22 cellular contexts compared by ENCODE assay signal in genomic region chr1:206695751-206696150, GRCh38. TPM values are rescaled to one million over a fixed set of nuclear protein-coding genes. Genes with fewer than 3 reads are reported as not detected.
DNase-seq lines count a peak whose midpoint lies in the region; ATAC-seq and TF ChIP-seq lines count a peak whose summit lies in the region.
"Had no signal": no experiment of that assay in that cellular context is flagged by ENCODE, and none has a peak within 500 bp of the region (broad histone marks: within the 10 kb centered on the region; RNA-seq: fewer than 3 reads in every experiment).

No MANE protein-coding gene starts in this region.

- peaks cover 88% of the 10 kb centered on the region for H3K4me1 Mint-ChIP-seq in activated T-cell treated with anti-CD3 and anti-CD28 coated beads, Interleukin-2, amount 50 U/mL, for 24 hours (ENCODE audit: low read depth)

- 0 out of 22 replicates have a peak overlapping the region, but pooled peaks of 1 of the 11 experiments have one; percentile 66 for H3K9ac ChIP-seq in BLaER1 treated with 17β-estradiol and CSF1 and Interleukin-3, amounts not matched to agents 10 nM and 100 nM

- no peaks in the 10 kb centered on the region for H3K27me3 ChIP-seq in BLaER1 treated with 17β-estradiol and CSF1 and Interleukin-3, amounts not matched to agents 10 nM and 100 nM
- H3K27me3 ChIP-seq in right cardiac atrium (ENCODE audit: control insufficient read depth, insufficient read depth) (no peaks in the 10 kb centered on the region), neutrophil (no peaks in the 10 kb centered on the region)

- peak overlapping the region; percentile 81 to 98 (median 97) for H3K4me2 ChIP-seq in BLaER1 treated with 17β-estradiol and CSF1 and Interleukin-3, amounts not matched to agents 10 nM and 100 nM

- no peak overlapping the region; a peak in 1 of 20 replicates for H3K4me3 ChIP-seq in BLaER1 treated with 17β-estradiol and CSF1 and Interleukin-3, amounts not matched to agents 10 nM and 100 nM
- H3K4me3 ChIP-seq in right cardiac atrium (ENCODE audit: low read length) (no peak overlapping the region), neutrophil (ENCODE audit: low read depth in 1 of 2, low read length in 1 of 2) (no peak overlapping the region)

- ATAC-seq in right cardiac atrium, result no peak

- H3K9me3 ChIP-seq in BLaER1 treated with 17β-estradiol and CSF1 and Interleukin-3, amounts not matched to agents 10 nM and 100 nM (replicated peaks in 1 of 11), result peaks cover 0 to 9% (median 0%) of the 10 kb centered on the region in 11 experiments; a peak in 3 of 22 replicates
- H3K9me3 ChIP-seq in right cardiac atrium (ENCODE audit: control insufficient read depth, low read length) (no peaks in the 10 kb centered on the region), neutrophil (no peaks in the 10 kb centered on the region)

- in situ Hi-C loops in G401 (cut with HindIII; ENCODE audit: low sequenced_read_pairs), result no loop called here

- H3K27me3 Mint-ChIP-seq in activated T-cell treated with anti-CD3 and anti-CD28 coated beads, Interleukin-2, amount 50 U/mL, for 24 hours, result no peaks in the 10 kb centered on the region
- H3K27me3 Mint-ChIP-seq: CD4-positive, alpha-beta memory T cell; IgD-negative memory B cell had no signal

- H3K9me3 Mint-ChIP-seq in activated T-cell treated with anti-CD3 and anti-CD28 coated beads, Interleukin-2, amount 50 U/mL, for 24 hours, result no peaks in the 10 kb centered on the region
- H3K9me3 Mint-ChIP-seq: CD4-positive, alpha-beta memory T cell; IgD-negative memory B cell had no signal

- 71% methylated on average over 9 of the region's 9 CpGs for WGBS in right cardiac atrium

- H3K36me3 Mint-ChIP-seq in activated T-cell treated with anti-CD3 and anti-CD28 coated beads, Interleukin-2, amount 50 U/mL, for 24 hours (ENCODE audit: low read depth), result peaks cover 48% of the 10 kb centered on the region

- H3K36me3 ChIP-seq in BLaER1 treated with 17β-estradiol and CSF1 and Interleukin-3, amounts not matched to agents 10 nM and 100 nM, result peaks cover 10 to 78% (median 66%) of the 10 kb centered on the region in 11 experiments; a peak in 21 of 22 replicates
- H3K36me3 ChIP-seq in neutrophil, result peaks cover 17% of the 10 kb centered on the region

- intact Hi-C loops in right cardiac atrium (cut with DNase I), result no loop called here

- H3K27ac ChIP-seq in BLaER1 treated with 17β-estradiol and CSF1 and Interleukin-3, amounts not matched to agents 10 nM and 100 nM, result peak overlapping the region in 2 of 11 experiments; percentile 16 to 88; a peak in 1 of 22 replicates
- H3K27ac ChIP-seq in right cardiac atrium (ENCODE audit: low read length), result peak overlapping the region; percentile 71
- peak overlapping the region; percentile 81 for H3K27ac ChIP-seq in neutrophil

- no peak for DNase-seq in activated T-cell treated with anti-CD3 and anti-CD28 coated beads, Interleukin-2, amount 50 U/mL, for 24 hours
- DNase-seq in activated T-cell treated with anti-CD3 and anti-CD28 coated beads, Interleukin-2, amount 50 U/mL, for 48 hours, result no peak
- no peak for DNase-seq in right cardiac atrium
- DNase-seq in G401 (ENCODE audit: low spot score), result no peak
- DNase-seq in NCI-H1092 treated with DMSO at 0.1 percent for 48 hours (lab: John Stamatoyannopoulos, UW), result no peak
- DNase-seq in GM19240 (ENCODE audit: insufficient read length, low spot score), result no peak
- DNase-seq: 8988T; CD4-positive, alpha-beta memory T cell; DMS53; EL; Karpas-422; NCI-H1048; NCI-H146; NCI-H2081; NCI-H2171 treated with DMSO at 0.1 percent for 48 hours; NCI-H446; NCI-H69; NK-92 treated with Interleukin-12 subunit alpha and Interleukin-12 subunit beta, amount 100 ng/mL, for 24 hours; SHP77 treated with DMSO at 0.1 percent for 48 hours had no signal

- peaks cover 99 to 100% (median 99%) of the 10 kb centered on the region in 10 experiments for H3K4me1 ChIP-seq in BLaER1 treated with 17β-estradiol and CSF1 and Interleukin-3, amounts not matched to agents 10 nM and 100 nM
- H3K4me1 ChIP-seq in right cardiac atrium (ENCODE audit: control insufficient read depth, insufficient read depth, low read length) (peaks cover 76% of the 10 kb centered on the region), neutrophil (ENCODE audit: control insufficient read depth in 1 of 2, insufficient read depth in 1 of 2, low read depth in 1 of 2, low read length in 1 of 2) (peaks cover 78 to 87% of the 10 kb centered on the region in 2 experiments)

- no peak overlapping the region for H3K4me3 Mint-ChIP-seq in activated T-cell treated with anti-CD3 and anti-CD28 coated beads, Interleukin-2, amount 50 U/mL, for 24 hours

- H4K20me1 ChIP-seq in BLaER1 treated with 17β-estradiol and CSF1 and Interleukin-3, amounts not matched to agents 10 nM and 100 nM, result peaks cover 55 to 100% (median 98%) of the 10 kb centered on the region in 11 experiments

- TF ChIP-seq CTCF in neutrophil (IDR thresholded peaks at IDR 0.05), result no peak

- peak overlapping the region; percentile 28 for H3K27ac Mint-ChIP-seq in activated T-cell treated with anti-CD3 and anti-CD28 coated beads, Interleukin-2, amount 50 U/mL, for 24 hours

RNA-seq across cellular contexts. Expression of gene MAPKAPK2, which starts 11.0 kb away (rescaled TPM):
- total RNA-seq in right cardiac atrium, result 100 to 1,000 TPM; 192 to 221 (median 216) TPM
- 129 TPM for polyA plus RNA-seq in right cardiac atrium
- total RNA-seq in G401 (2014; rRNA removed; shearing (Covaris generic)), result 25.7 and 32.7 TPM in 2 replicates
